ENCODE assay signal across 18 cellular contexts in the genomic region with DNA sequence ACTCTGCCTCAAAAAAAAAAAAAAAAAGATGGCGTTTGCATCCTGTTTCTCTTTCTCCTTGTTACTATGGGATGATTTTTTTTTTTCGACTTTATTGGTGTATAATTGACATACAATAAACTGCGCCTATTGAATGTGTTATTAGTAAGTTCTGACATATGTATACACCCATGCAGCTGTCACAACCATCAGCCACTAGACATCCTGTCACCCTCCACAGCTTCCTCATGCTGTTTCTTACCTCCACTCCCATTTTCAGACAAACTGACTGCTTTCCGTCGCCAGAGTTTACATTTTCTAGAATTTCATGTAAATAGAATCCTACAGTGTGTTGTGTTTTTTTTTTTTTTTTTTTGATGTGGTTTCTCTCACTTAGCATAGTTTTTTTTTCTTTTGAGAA. TPM values are rescaled to one million over a fixed set of nuclear protein-coding genes. Genes with fewer than 3 reads are reported as not detected.
DNase-seq lines count a peak whose midpoint lies in the region; ATAC-seq and TF ChIP-seq lines count a peak whose summit lies in the region.
"Had no signal": no experiment of that assay in that cellular context is flagged by ENCODE, and none has a peak within 500 bp of the region (broad histone marks: within the 10 kb centered on the region; RNA-seq: fewer than 3 reads in every experiment).

No MANE protein-coding gene starts in this region.

- no peak overlapping the region for H2AFZ ChIP-seq in DND-41 (ENCODE audit: low read depth, low read length)

- H3K27ac Mint-ChIP-seq in activated CD8-positive, alpha-beta T cell treated with anti-CD3 and anti-CD28 coated beads, Interleukin-2, amount 10 ng/mL, durations not matched to agents 7 days and 5 days, result peak overlapping the region; percentile 61
- H3K27ac Mint-ChIP-seq in activated CD8-positive, alpha-beta T cell treated with anti-CD3 and anti-CD28 coated beads for 36 hours, result no peak overlapping the region
- H3K27ac Mint-ChIP-seq in activated T-helper 1 cell treated with anti-CD3 and anti-CD28 coated beads, Interleukin-12 subunit alpha, Interleukin-12 subunit beta, Interleukin-2, Interleukin-4 antibody, amounts not matched to agents 30 ng/mL and 10 ng/mL and 1 ng/mL, durations not matched to agents 14 hours and 24 hours and 36 hours, result peak overlapping the region; percentile 83

- H3K79me2 ChIP-seq in DND-41 (ENCODE audit: insufficient read depth, low read length), result peaks cover 61% of the 10 kb centered on the region

- CTCF ChIA-PET in activated CD8-positive, alpha-beta T cell treated with anti-CD3 and anti-CD28 coated beads, Interleukin-2, amount 10 ng/mL, durations not matched to agents 7 days and 5 days (lab: Charles Lee), result no interaction called here
- CTCF ChIA-PET in activated CD8-positive, alpha-beta T cell treated with anti-CD3 and anti-CD28 coated beads for 36 hours (lab: Charles Lee), result interaction anchor here (0.8 kb wide), 1 partner anchor 284 kb away, joined by 3 read pairs; no protein-coding TSS in a partner anchor

- no peaks in the 10 kb centered on the region for H3K9me3 Mint-ChIP-seq in activated CD8-positive, alpha-beta T cell treated with anti-CD3 and anti-CD28 coated beads, Interleukin-2, amount 10 ng/mL, durations not matched to agents 7 days and 5 days (ENCODE audit: insufficient read depth)
- H3K9me3 Mint-ChIP-seq in activated CD8-positive, alpha-beta T cell treated with anti-CD3 and anti-CD28 coated beads for 36 hours, result no peaks in the 10 kb centered on the region
- no peaks in the 10 kb centered on the region for H3K9me3 Mint-ChIP-seq in activated T-helper 1 cell treated with anti-CD3 and anti-CD28 coated beads, Interleukin-12 subunit alpha, Interleukin-12 subunit beta, Interleukin-2, Interleukin-4 antibody, amounts not matched to agents 30 ng/mL and 10 ng/mL and 1 ng/mL, durations not matched to agents 14 hours and 24 hours and 36 hours
- H3K9me3 Mint-ChIP-seq: CD8-positive, alpha-beta memory T cell had no signal

- no peaks in the 10 kb centered on the region for H3K4me1 ChIP-seq in DND-41 (ENCODE audit: insufficient read depth, low read length)
- no peaks in the 10 kb centered on the region for H3K4me1 ChIP-seq in mucosa of descending colon (ENCODE audit: low read depth)
- H3K4me1 ChIP-seq in gastroesophageal sphincter, result no peaks in the 10 kb centered on the region

- H3K27me3 ChIP-seq in DND-41 (ENCODE audit: insufficient read depth, low read length, poor library complexity), result no peaks in the 10 kb centered on the region
- no peaks in the 10 kb centered on the region for H3K27me3 ChIP-seq in gastroesophageal sphincter
- H3K27me3 ChIP-seq: BLaER1 had no signal

- intact Hi-C loops in activated CD8-positive, alpha-beta T cell treated with anti-CD3 and anti-CD28 coated beads for 36 hours (cut with micrococcal nuclease), result no loop called here
- intact Hi-C loops in activated T-helper 1 cell treated with anti-CD3 and anti-CD28 coated beads, Interleukin-12 subunit alpha, Interleukin-12 subunit beta, Interleukin-2, Interleukin-4 antibody, amounts not matched to agents 30 ng/mL and 10 ng/mL and 1 ng/mL, durations not matched to agents 14 hours and 24 hours and 36 hours (cut with micrococcal nuclease), result no loop called here
- intact Hi-C loops in mucosa of descending colon (cut with DNase I, micrococcal nuclease), result no loop called here

- H3K36me3 ChIP-seq in DND-41 (ENCODE audit: insufficient read depth, low read length), result peaks cover 83% of the 10 kb centered on the region
- H3K36me3 ChIP-seq in mucosa of descending colon (ENCODE audit: low read depth), result no peaks in the 10 kb centered on the region
- H3K36me3 ChIP-seq in gastroesophageal sphincter, result no peaks in the 10 kb centered on the region

- H3K4me3 ChIP-seq in DND-41 (ENCODE audit: low read depth in 1 of 2, low read length in 2 of 2) (no peak overlapping the region), mucosa of descending colon (no peak overlapping the region), gastroesophageal sphincter (no peak overlapping the region)
- H3K4me3 ChIP-seq: BLaER1 had no signal

- H4K20me1 ChIP-seq in DND-41 (ENCODE audit: insufficient read depth, low read length), result peaks cover 29% of the 10 kb centered on the region
- H4K20me1 ChIP-seq: BLaER1 had no signal

- no peak for TF ChIP-seq EP300 in gastroesophageal sphincter (IDR thresholded peaks at IDR 0.05)

- no peak overlapping the region for H3K4me2 ChIP-seq in DND-41 (ENCODE audit: insufficient read depth, low read length)
- H3K4me2 ChIP-seq: BLaER1 had no signal

- H3K9ac ChIP-seq in DND-41 (ENCODE audit: low read depth, low read length), result no peak overlapping the region
- H3K9ac ChIP-seq: BLaER1 had no signal

- H3K4me1 Mint-ChIP-seq in activated CD8-positive, alpha-beta T cell treated with anti-CD3 and anti-CD28 coated beads, Interleukin-2, amount 10 ng/mL, durations not matched to agents 7 days and 5 days (ENCODE audit: low read depth), result peaks cover 11% of the 10 kb centered on the region
- H3K4me1 Mint-ChIP-seq in activated CD8-positive, alpha-beta T cell treated with anti-CD3 and anti-CD28 coated beads for 36 hours (ENCODE audit: low read depth), result peaks cover 3% of the 10 kb centered on the region
- peaks cover 28% of the 10 kb centered on the region for H3K4me1 Mint-ChIP-seq in activated T-helper 1 cell treated with anti-CD3 and anti-CD28 coated beads, Interleukin-12 subunit alpha, Interleukin-12 subunit beta, Interleukin-2, Interleukin-4 antibody, amounts not matched to agents 30 ng/mL and 10 ng/mL and 1 ng/mL, durations not matched to agents 14 hours and 24 hours and 36 hours (ENCODE audit: low read depth)

- H3K4me3 Mint-ChIP-seq in activated CD8-positive, alpha-beta T cell treated with anti-CD3 and anti-CD28 coated beads, Interleukin-2, amount 10 ng/mL, durations not matched to agents 7 days and 5 days, result no peak overlapping the region
- H3K4me3 Mint-ChIP-seq in activated CD8-positive, alpha-beta T cell treated with anti-CD3 and anti-CD28 coated beads for 36 hours, result no peak overlapping the region
- H3K4me3 Mint-ChIP-seq in activated T-helper 1 cell treated with anti-CD3 and anti-CD28 coated beads, Interleukin-12 subunit alpha, Interleukin-12 subunit beta, Interleukin-2, Interleukin-4 antibody, amounts not matched to agents 30 ng/mL and 10 ng/mL and 1 ng/mL, durations not matched to agents 14 hours and 24 hours and 36 hours, result peak overlapping the region; percentile 51
- H3K4me3 Mint-ChIP-seq: CD8-positive, alpha-beta memory T cell had no signal

- no peak for ATAC-seq in activated CD8-positive, alpha-beta T cell treated with anti-CD3 and anti-CD28 coated beads, Interleukin-2, amount 10 ng/mL, durations not matched to agents 7 days and 5 days
- ATAC-seq in activated CD8-positive, alpha-beta T cell treated with anti-CD3 and anti-CD28 coated beads for 36 hours, result no peak
- 0 out of 3 replicates have a peak, but pooled peaks have one; percentile 43 for ATAC-seq in DND-41 (ENCODE audit: insufficient read depth, low read depth)
- ATAC-seq in mucosa of descending colon, result peak; percentile 92
- no peak for ATAC-seq in HG02938 (IDR thresholded peaks at IDR 0.05; ENCODE audit: unreplicated experiment)
- ATAC-seq in GM19328 (IDR thresholded peaks at IDR 0.05; ENCODE audit: unreplicated experiment), result no peak
- ATAC-seq in gastroesophageal sphincter, result no peak
- ATAC-seq: Right ventricle myocardium inferior had no signal

- H3K9me3 ChIP-seq in DND-41 (ENCODE audit: insufficient read depth, low read length, severe bottlenecking) (no peaks in the 10 kb centered on the region), mucosa of descending colon (no peaks in the 10 kb centered on the region), gastroesophageal sphincter (no peaks in the 10 kb centered on the region)
- H3K9me3 ChIP-seq: BLaER1 had no signal

- no peak for TF ChIP-seq POLR2A in gastroesophageal sphincter (IDR thresholded peaks at IDR 0.05)

- no peaks in the 10 kb centered on the region for H3K27me3 Mint-ChIP-seq in activated CD8-positive, alpha-beta T cell treated with anti-CD3 and anti-CD28 coated beads, Interleukin-2, amount 10 ng/mL, durations not matched to agents 7 days and 5 days (ENCODE audit: low read depth)
- no peaks in the 10 kb centered on the region for H3K27me3 Mint-ChIP-seq in activated CD8-positive, alpha-beta T cell treated with anti-CD3 and anti-CD28 coated beads for 36 hours
- H3K27me3 Mint-ChIP-seq in activated T-helper 1 cell treated with anti-CD3 and anti-CD28 coated beads, Interleukin-12 subunit alpha, Interleukin-12 subunit beta, Interleukin-2, Interleukin-4 antibody, amounts not matched to agents 30 ng/mL and 10 ng/mL and 1 ng/mL, durations not matched to agents 14 hours and 24 hours and 36 hours (ENCODE audit: insufficient read depth), result no peaks in the 10 kb centered on the region
- H3K27me3 Mint-ChIP-seq: CD8-positive, alpha-beta memory T cell had no signal

- POLR2A ChIA-PET in activated CD8-positive, alpha-beta T cell treated with anti-CD3 and anti-CD28 coated beads, Interleukin-2, amount 10 ng/mL, durations not matched to agents 7 days and 5 days (lab: Charles Lee), result no interaction called here
- POLR2A ChIA-PET in activated CD8-positive, alpha-beta T cell treated with anti-CD3 and anti-CD28 coated beads for 36 hours (lab: Charles Lee), result no interaction called here

- TF ChIP-seq CTCF in activated CD8-positive, alpha-beta T cell treated with anti-CD3 and anti-CD28 coated beads for 36 hours (IDR thresholded peaks at IDR 0.05), result no peak
- TF ChIP-seq CTCF in DND-41 (IDR thresholded peaks at IDR 0.05; ENCODE audit: borderline replicate concordance, extremely low read depth, low read length, poor library complexity, severe bottlenecking) (no peak), mucosa of descending colon (IDR thresholded peaks at IDR 0.05) (no peak), gastroesophageal sphincter (IDR thresholded peaks at IDR 0.05) (no peak)

- H3K27ac ChIP-seq in DND-41 (ENCODE audit: low read length), result no peak overlapping the region
- no peak overlapping the region for H3K27ac ChIP-seq in gastroesophageal sphincter
- H3K27ac ChIP-seq: BLaER1 had no signal

- 86 to 92% methylated on average over 4 to 5 of the region's 5 CpGs for WGBS in gastroesophageal sphincter (ENCODE audit: low coverage in 1 of 2), 2 donors

- no peak for DNase-seq in activated CD8-positive, alpha-beta T cell treated with anti-CD3 and anti-CD28 coated beads, Interleukin-2, amount 10 ng/mL, durations not matched to agents 7 days and 5 days
- no peak for DNase-seq in activated CD8-positive, alpha-beta T cell treated with anti-CD3 and anti-CD28 coated beads for 36 hours
- DNase-seq in DND-41, result no peak
- no peak for DNase-seq in activated T-helper 1 cell treated with anti-CD3 and anti-CD28 coated beads, Interleukin-12 subunit alpha, Interleukin-12 subunit beta, Interleukin-2, Interleukin-4 antibody, amounts not matched to agents 30 ng/mL and 10 ng/mL and 1 ng/mL, durations not matched to agents 14 hours and 24 hours and 36 hours (ENCODE audit: low spot score)
- DNase-seq in mucosa of descending colon, result peak in 2 of 3 donors; percentile 2 to 37
- DNase-seq: CD8-positive, alpha-beta memory T cell; DMS53; NCI-H1092 treated with DMSO at 0.1 percent for 48 hours; NCI-H1694; NCI-H2081 treated with DMSO at 0.1 percent for 48 hours; NCI-H510A; NCI-H748 treated with DMSO at 0.1 percent for 48 hours; NK-92 treated with Interleukin-12 subunit alpha and Interleukin-12 subunit beta, amount 100 ng/mL, for 24 hours had no signal

- H3K36me3 Mint-ChIP-seq in activated CD8-positive, alpha-beta T cell treated with anti-CD3 and anti-CD28 coated beads, Interleukin-2, amount 10 ng/mL, durations not matched to agents 7 days and 5 days (ENCODE audit: low read depth), result peaks cover 39% of the 10 kb centered on the region
- peaks cover 35% of the 10 kb centered on the region for H3K36me3 Mint-ChIP-seq in activated CD8-positive, alpha-beta T cell treated with anti-CD3 and anti-CD28 coated beads for 36 hours (ENCODE audit: low read depth)
- H3K36me3 Mint-ChIP-seq in activated T-helper 1 cell treated with anti-CD3 and anti-CD28 coated beads, Interleukin-12 subunit alpha, Interleukin-12 subunit beta, Interleukin-2, Interleukin-4 antibody, amounts not matched to agents 30 ng/mL and 10 ng/mL and 1 ng/mL, durations not matched to agents 14 hours and 24 hours and 36 hours (ENCODE audit: low read depth), result peaks cover 24% of the 10 kb centered on the region
- H3K36me3 Mint-ChIP-seq: CD8-positive, alpha-beta memory T cell had no signal

RNA-seq across cellular contexts. Expression of a gene that starts 27.9 kb away (rescaled TPM):
- total RNA-seq in activated CD8-positive, alpha-beta T cell treated with anti-CD3 and anti-CD28 coated beads, Interleukin-2, amount 10 ng/mL, durations not matched to agents 7 days and 5 days, result 100 to 1,000 TPM; 571 to 604 TPM
- total RNA-seq in activated CD8-positive, alpha-beta T cell treated with anti-CD3 and anti-CD28 coated beads for 36 hours, result 100 to 1,000 TPM; 368 to 396 TPM
- total RNA-seq in activated T-helper 1 cell treated with anti-CD3 and anti-CD28 coated beads, Interleukin-12 subunit alpha, Interleukin-12 subunit beta, Interleukin-2, Interleukin-4 antibody, amounts not matched to agents 30 ng/mL and 10 ng/mL and 1 ng/mL, durations not matched to agents 14 hours and 24 hours and 36 hours, result 328 and 351 TPM in 2 replicates
- 10 to 100 TPM in 2 of 3 donors, 1 to 10 TPM in 1; 8.5 to 65.3 (median 12.5) TPM for total RNA-seq in mucosa of descending colon
- total RNA-seq in gastroesophageal sphincter, result 1 to 10 TPM in 3 of 4 donors, under 1 TPM in 1; 0.40 to 3.2 (median 2.0) TPM

Comparison
In these comparisons a context has a peak if more than half of its experiments do, and no peak if none do; other contexts are left out.
1. ATAC-seq: peak in DND-41 (single experiment) and mucosa of descending colon (single experiment); none in activated CD8-positive, alpha-beta T cell treated with anti-CD3 and anti-CD28 coated beads, Interleukin-2, amount 10 ng/mL, durations not matched to agents 7 days and 5 days (single experiment), activated CD8-positive, alpha-beta T cell treated with anti-CD3 and anti-CD28 coated beads for 36 hours (single experiment), HG02938 (single experiment), GM19328 (single experiment) and gastroesophageal sphincter (single experiment).
2. DNase-seq: peak in mucosa of descending colon (2 of 3); none in activated CD8-positive, alpha-beta T cell treated with anti-CD3 and anti-CD28 coated beads, Interleukin-2, amount 10 ng/mL, durations not matched to agents 7 days and 5 days (single experiment), activated CD8-positive, alpha-beta T cell treated with anti-CD3 and anti-CD28 coated beads for 36 hours (single experiment), DND-41 (single experiment) and activated T-helper 1 cell treated with anti-CD3 and anti-CD28 coated beads, Interleukin-12 subunit alpha, Interleukin-12 subunit beta, Interleukin-2, Interleukin-4 antibody, amounts not matched to agents 30 ng/mL and 10 ng/mL and 1 ng/mL, durations not matched to agents 14 hours and 24 hours and 36 hours (single experiment).